Comparison of ENCODE assay signal across 10 cellular contexts in the genomic region with DNA sequence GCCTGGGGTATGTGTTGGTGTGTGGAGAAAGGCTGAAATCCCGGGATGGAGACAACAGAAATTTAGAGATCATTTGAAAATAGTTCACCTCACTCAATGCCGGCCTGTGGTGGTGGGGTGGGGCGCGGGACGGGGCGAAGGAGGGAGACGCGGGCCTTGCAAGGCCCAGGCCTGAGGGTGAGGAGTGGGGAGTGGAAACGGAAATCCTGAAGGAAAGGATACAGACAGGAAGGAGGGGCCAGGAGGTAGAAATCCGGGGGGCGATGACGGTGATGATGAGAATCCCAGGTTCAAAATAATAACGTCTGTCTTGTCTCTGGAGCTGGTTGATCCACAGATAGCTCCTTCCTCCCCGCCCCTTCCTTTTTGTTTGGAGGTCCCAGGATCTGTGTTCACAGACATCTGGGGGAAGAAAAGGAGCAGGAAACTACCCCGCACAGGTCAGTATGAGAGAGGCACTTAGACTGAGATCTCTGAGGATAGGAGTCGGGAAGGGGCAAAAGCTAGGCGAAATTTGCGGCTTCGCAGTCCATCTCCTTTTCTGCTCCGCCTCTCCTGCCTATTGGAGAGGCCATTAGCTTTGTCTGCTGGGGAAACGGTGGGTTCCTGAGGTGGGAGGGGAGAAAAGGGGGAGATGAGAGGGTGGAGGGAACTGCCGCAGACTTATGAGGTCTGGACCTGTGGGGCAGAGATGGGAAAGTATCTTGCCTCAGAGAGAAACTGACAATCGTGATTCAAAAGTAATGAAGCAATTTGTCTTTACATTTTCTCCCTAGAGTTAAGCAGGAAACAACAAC. TPM values are rescaled to one million over a fixed set of nuclear protein-coding genes. Genes with fewer than 3 reads are reported as not detected.
DNase-seq lines count a peak whose midpoint lies in the region; ATAC-seq and TF ChIP-seq lines count a peak whose summit lies in the region.
"Had no signal": no experiment of that assay in that cellular context is flagged by ENCODE, and none has a peak within 500 bp of the region (broad histone marks: within the 10 kb centered on the region; RNA-seq: fewer than 3 reads in every experiment).

No MANE protein-coding gene starts in this region.

- no peaks in the 10 kb centered on the region; the same call in 1 of the 2 replicates for H3K27me3 ChIP-seq in SK-N-SH (ENCODE audit: insufficient read depth)
- no peaks in the 10 kb centered on the region for H3K27me3 ChIP-seq in tibial artery

- peak overlapping the region; percentile 55 for H3K9ac ChIP-seq in SK-N-SH

- no peak for TF ChIP-seq RAD21 in SK-N-SH (IDR thresholded peaks at IDR 0.05; ENCODE audit: low read length)

- POLR2A ChIA-PET in SK-N-SH (lab: Yijun Ruan, JAX), result interaction anchor here (0.6 to 2.5 kb wide), 6 partner anchors 11 to 76 kb away, joined by 3 to 14 read pairs (median 8); partner anchors contain the start of genes BEX2, BEX3, TCEAL8 and TCEAL9

- intact Hi-C loops in tibial artery (cut with DNase I; ENCODE audit: low total_unique reads), result no loop called here

- peak overlapping the region; percentile 86 for H2AFZ ChIP-seq in SK-N-SH (ENCODE audit: low read depth)

- no peaks in the 10 kb centered on the region for H3K9me2 ChIP-seq in SK-N-SH

- H3K4me3 ChIP-seq in SK-N-SH (ENCODE audit: low read depth in 2 of 2, low read length in 1 of 2), result peak overlapping the region; percentile 42 to 54
- H3K4me3 ChIP-seq in epithelial cell of proximal tubule (ENCODE audit: low read depth, low read length), result peak overlapping the region; percentile 33
- H3K4me3 ChIP-seq in tibial artery, result peak overlapping the region; percentile 42 to 48

- H3K4me2 ChIP-seq in SK-N-SH, result peak overlapping the region; percentile 65

- H4K20me1 ChIP-seq in SK-N-SH (ENCODE audit: insufficient read depth), result no peaks in the 10 kb centered on the region

- TF ChIP-seq EP300 in SK-N-SH (IDR thresholded peaks at IDR 0.05; ENCODE audit: borderline replicate concordance in 1 of 2, low read depth in 1 of 2, low read length in 1 of 2), result no peak

- H3K9me3 ChIP-seq in SK-N-SH (no peaks in the 10 kb centered on the region), tibial artery (no peaks in the 10 kb centered on the region)

- H3F3A ChIP-seq in SK-N-SH (replicated peaks; ENCODE audit: insufficient read depth), result no peaks in the 10 kb centered on the region

- CTCF ChIA-PET in SK-N-SH (lab: Yijun Ruan, JAX), result interaction anchor here (1.0 to 1.2 kb wide), 2 partner anchors 13 to 116 kb away, joined by 3 read pairs; no protein-coding TSS in a partner anchor

- TF ChIP-seq CTCF in SK-N-SH (IDR thresholded peaks at IDR 0.05), result no peak
- no peak for TF ChIP-seq CTCF in epithelial cell of proximal tubule (conservative IDR thresholded peaks at IDR 0.05; ENCODE audit: low read depth, low read length)
- TF ChIP-seq CTCF in tibial artery (IDR thresholded peaks at IDR 0.05), result no peak

- WGBS in SK-N-SH (ENCODE audit: low lambda C conversion rate), result 16% methylated on average over 23 of the region's 23 CpGs

- H3K79me2 ChIP-seq in SK-N-SH (ENCODE audit: insufficient read depth), result no peaks in the 10 kb centered on the region

- H3K36me3 ChIP-seq in SK-N-SH (replicated peaks in 1 of 2; ENCODE audit: control insufficient read depth in 1 of 2, insufficient read depth in 2 of 2, low read length in 1 of 2) (peaks cover 6 to 9% of the 10 kb centered on the region in 2 experiments), tibial artery (no peaks in the 10 kb centered on the region)

- H3K4me1 ChIP-seq in SK-N-SH (ENCODE audit: control insufficient read depth in 1 of 2, insufficient read depth in 2 of 2, low read depth in 1 of 2, low read length in 1 of 2) (no peaks in the 10 kb centered on the region), tibial artery (no peaks in the 10 kb centered on the region)

- DNase-seq in SK-N-SH (peak; percentile 56), epithelial cell of proximal tubule (ENCODE audit: low read depth) (no peak), midbrain (lab: John Stamatoyannopoulos, UW) (peak; percentile 8), tibial artery (no peak), NCI-H146 treated with DMSO at 0.1 percent for 48 hours (lab: John Stamatoyannopoulos, UW; ENCODE audit: unreplicated experiment) (no peak), NCI-H2171 (lab: John Stamatoyannopoulos, UW) (no peak), NK-92 (lab: John Stamatoyannopoulos, UW; ENCODE audit: unreplicated experiment) (no peak)
- DNase-seq: stimulated activated CD4-positive, alpha-beta T cell treated with anti-CD3 and anti-CD28 coated beads, Interleukin-1b, Interleukin-23, amount 100 ng/mL, for 48 hours had no signal

- H3K27ac ChIP-seq in SK-N-SH (ENCODE audit: low read depth in 2 of 2, low read length in 1 of 2) (peak overlapping the region; percentile 59 to 84; a peak in 3 of 4 replicates), tibial artery (no peak overlapping the region)

- ATAC-seq in HG02870 (IDR thresholded peaks at IDR 0.05; ENCODE audit: unreplicated experiment), result no peak

TF ChIP-seq in SK-N-SH, 30 proteins besides CTCF, POLR2A, EP300 and RAD21:
- TF ChIP-seq GATA2 (CRISPR knock-in tag; IDR thresholded peaks at IDR 0.05) (no peak), SMC3 (IDR thresholded peaks at IDR 0.05; ENCODE audit: low read depth, low read length) (no peak), MEF2A (IDR thresholded peaks at IDR 0.05; ENCODE audit: borderline replicate concordance, low read depth) (no peak), YY1 (IDR thresholded peaks at IDR 0.05; ENCODE audit: low read depth) (no peak), RFX5 (IDR thresholded peaks at IDR 0.05; ENCODE audit: low read length) (no peak), EZH2phosphoT487 (IDR thresholded peaks at IDR 0.05; ENCODE audit: borderline replicate concordance, low read depth) (no peak), GABPA (IDR thresholded peaks at IDR 0.05; ENCODE audit: low read depth) (peak; percentile 29; the same call in 1 of the 2 replicates)
TF ChIP-seq in SK-N-SH: peak in this region for 1.

RNA-seq across cellular contexts. Expression of gene TCEAL7, which starts 0.8 kb away (rescaled TPM):
- 20.2 and 26.0 TPM in 2 replicates for polyA plus RNA-seq in SK-N-SH (2012; rRNA removed)
- 32.6 and 45.2 TPM in 2 replicates for polyA plus RNA-seq in SK-N-SH (2012; cell fraction: cytosol; rRNA removed)
- 6.6 and 13.5 TPM in 2 replicates for polyA plus RNA-seq in SK-N-SH (2012; cell fraction: nucleus; rRNA removed)
- 16.0 and 25.4 TPM in 2 replicates for total RNA-seq in epithelial cell of proximal tubule

RNA-seq across cellular contexts. Expression of gene BEX2, which starts 20.0 kb away (rescaled TPM):
- polyA plus RNA-seq in SK-N-SH (2012; rRNA removed), result 32.4 and 36.9 TPM in 2 replicates
- polyA plus RNA-seq in SK-N-SH (2012; cell fraction: cytosol; rRNA removed), result 38.4 and 53.8 TPM in 2 replicates
- polyA plus RNA-seq in SK-N-SH (2012; cell fraction: nucleus; rRNA removed), result 20.9 and 24.2 TPM in 2 replicates
- total RNA-seq in epithelial cell of proximal tubule, result 9.0 and 19.0 TPM in 2 replicates

RNA-seq across cellular contexts. Expression of gene TCEAL9, which starts 25.5 kb away (rescaled TPM):
- 27.7 and 29.5 TPM in 2 replicates for polyA plus RNA-seq in SK-N-SH (2012; rRNA removed)
- polyA plus RNA-seq in SK-N-SH (2012; cell fraction: cytosol; rRNA removed), result 46.4 and 99.7 TPM in 2 replicates
- polyA plus RNA-seq in SK-N-SH (2012; cell fraction: nucleus; rRNA removed), result 13.1 and 20.9 TPM in 2 replicates
- total RNA-seq in epithelial cell of proximal tubule, result 88.0 and 161 TPM in 2 replicates

RNA-seq across cellular contexts. Expression of gene BEX3, which starts 45.5 kb away (rescaled TPM):
- polyA plus RNA-seq in SK-N-SH (2012; rRNA removed), result 292 and 392 TPM in 2 replicates
- polyA plus RNA-seq in SK-N-SH (2012; cell fraction: cytosol; rRNA removed), result 432 and 638 TPM in 2 replicates
- polyA plus RNA-seq in SK-N-SH (2012; cell fraction: nucleus; rRNA removed), result 146 and 148 TPM in 2 replicates
- total RNA-seq in epithelial cell of proximal tubule, result 168 and 261 TPM in 2 replicates

RNA-seq across cellular contexts. Expression of gene TCEAL5, which starts 54.2 kb away (rescaled TPM):
- 0.43 and 0.45 TPM in 2 replicates for polyA plus RNA-seq in SK-N-SH (2012; rRNA removed)
- 1.1 and 1.5 TPM in 2 replicates for polyA plus RNA-seq in SK-N-SH (2012; cell fraction: cytosol; rRNA removed)
- polyA plus RNA-seq in SK-N-SH (2012; cell fraction: nucleus; rRNA removed), result 0.10 TPM in 1 of 2 replicates, not detected in the other
- total RNA-seq in epithelial cell of proximal tubule, result 0.22 TPM in 1 of 2 replicates, not detected in the other
- total RNA-seq: H4 had no signal

Comparison
In these comparisons a context has a peak if more than half of its experiments do, and no peak if none do; other contexts are left out.
1. DNase-seq: peak in SK-N-SH (single experiment) and midbrain (single experiment); none in epithelial cell of proximal tubule (single experiment), tibial artery (0 of 2), NCI-H146 treated with DMSO at 0.1 percent for 48 hours (single experiment), NCI-H2171 (single experiment) and NK-92 (single experiment).
2. H3K27ac ChIP-seq: peak in SK-N-SH (2 of 2); none in tibial artery (0 of 2).
3. Peak in every context shown above with its lines, with median percentiles within 50 percentile points of each other: H3K4me3 ChIP-seq.